8 cellular contexts compared by ENCODE assay signal in the genomic region with DNA sequence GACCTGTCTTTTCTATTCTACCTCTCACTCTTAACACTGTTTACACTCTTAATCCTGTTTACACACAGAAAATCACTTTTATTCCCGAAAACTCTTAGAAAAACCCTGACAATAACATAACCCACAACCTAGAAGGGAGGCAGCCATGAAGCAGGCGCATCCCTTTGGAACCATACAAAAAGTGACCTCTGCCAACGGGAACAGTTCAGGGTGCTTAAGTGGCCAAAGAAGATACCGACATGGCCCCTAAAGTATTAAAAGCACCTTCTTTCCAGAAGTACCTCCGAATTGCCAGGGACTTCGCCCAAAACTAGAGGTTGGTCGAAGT. TPM values are rescaled to one million over a fixed set of nuclear protein-coding genes. Genes with fewer than 3 reads are reported as not detected.
DNase-seq lines count a peak whose midpoint lies in the region; ATAC-seq and TF ChIP-seq lines count a peak whose summit lies in the region.

No MANE protein-coding gene starts in this region.

- H3K27ac Mint-ChIP-seq in CD4-positive, alpha-beta T cell, result peak overlapping the region; percentile 94
- H3K27ac Mint-ChIP-seq in mesothelial cell of epicardium, result peak overlapping the region; percentile 97

- no peak for DNase-seq in CD4-positive, alpha-beta T cell
- DNase-seq in Jurkat, Clone E6-1 (ENCODE audit: low read depth, low spot score), result no peak
- DNase-seq in cardiac fibroblast (ENCODE audit: low read depth in 2 of 2) (peak in 1 of 2 donors; percentile 5), mesothelial cell of epicardium (ENCODE audit: low spot score in 2 of 2, unreplicated experiment in 2 of 2) (no peak), NCI-H146 (lab: John Stamatoyannopoulos, UW) (no peak), NCI-H2227 treated with DMSO at 0.1 percent for 48 hours (lab: John Stamatoyannopoulos, UW) (no peak), AG08395 (ENCODE audit: low spot score) (no peak)

- peak overlapping the region; percentile 97 for H3K4me3 Mint-ChIP-seq in CD4-positive, alpha-beta T cell
- H3K4me3 Mint-ChIP-seq in mesothelial cell of epicardium, result peak overlapping the region; percentile 99

- no peaks in the 10 kb centered on the region for H3K27me3 Mint-ChIP-seq in CD4-positive, alpha-beta T cell
- H3K27me3 Mint-ChIP-seq in mesothelial cell of epicardium (ENCODE audit: low read depth), result no peaks in the 10 kb centered on the region

- H3K9me3 Mint-ChIP-seq in CD4-positive, alpha-beta T cell, result no peaks in the 10 kb centered on the region
- H3K9me3 Mint-ChIP-seq in mesothelial cell of epicardium, result no peaks in the 10 kb centered on the region

- peak; percentile 1 for ATAC-seq in CD4-positive, alpha-beta T cell (ENCODE audit: poor library complexity)
- ATAC-seq in GM21423 (IDR thresholded peaks at IDR 0.05; ENCODE audit: unreplicated experiment), result peak; percentile 6

- TF ChIP-seq CTCF in CD4-positive, alpha-beta T cell (IDR thresholded peaks at IDR 0.05), result no peak
- no peak for TF ChIP-seq CTCF in cardiac fibroblast (IDR thresholded peaks at IDR 0.05; ENCODE audit: low read depth, low read length)
- TF ChIP-seq CTCF in mesothelial cell of epicardium (IDR thresholded peaks at IDR 0.05; ENCODE audit: unreplicated experiment), result no peak

- peak overlapping the region; percentile 39 for H3K27ac ChIP-seq in CD4-positive, alpha-beta T cell (ENCODE audit: low read depth, low read length)

- peak overlapping the region; percentile 82 for H3K4me3 ChIP-seq in Jurkat, Clone E6-1 (ENCODE audit: low read length)
- H3K4me3 ChIP-seq in cardiac fibroblast (replicated peaks in 1 of 2; ENCODE audit: low read depth in 2 of 2, low read length in 2 of 2), result peak overlapping the region; percentile 84 to 94

- no peaks in the 10 kb centered on the region for H3K27me3 ChIP-seq in CD4-positive, alpha-beta T cell (ENCODE audit: control insufficient read depth, insufficient read depth, low read length)

- intact Hi-C loops in CD4-positive, alpha-beta T cell (cut with DNase I, micrococcal nuclease), result no loop called here

- no peaks in the 10 kb centered on the region for H3K9me3 ChIP-seq in CD4-positive, alpha-beta T cell (ENCODE audit: control insufficient read depth, low read length)

- peaks cover 61% of the 10 kb centered on the region for H3K4me1 Mint-ChIP-seq in CD4-positive, alpha-beta T cell (ENCODE audit: low read depth)
- H3K4me1 Mint-ChIP-seq in mesothelial cell of epicardium, result peaks cover 24% of the 10 kb centered on the region

- POLR2A ChIA-PET in CD4-positive, alpha-beta T cell (lab: Charles Lee), result no interaction called here

- H3K36me3 Mint-ChIP-seq in CD4-positive, alpha-beta T cell (ENCODE audit: low read depth), result peaks cover 35% of the 10 kb centered on the region
- H3K36me3 Mint-ChIP-seq in mesothelial cell of epicardium, result peaks cover 7% of the 10 kb centered on the region

- CTCF ChIA-PET in CD4-positive, alpha-beta T cell (lab: Charles Lee), result no interaction called here

RNA-seq across cellular contexts. Expression of gene MMUT, which starts 0.5 kb away (rescaled TPM):
- total RNA-seq in CD4-positive, alpha-beta T cell, result 1 to 10 TPM; 6.4 to 7.2 TPM
- 18.5 TPM for polyA plus RNA-seq in Jurkat, Clone E6-1 (2012; ENCODE audit: insufficient read depth, insufficient read length)
- 19.8 to 20.1 TPM (median 20.0 TPM) in 3 replicates for total RNA-seq in mesothelial cell of epicardium

RNA-seq across cellular contexts. Expression of gene CENPQ, which starts 0.6 kb away (rescaled TPM):
- total RNA-seq in CD4-positive, alpha-beta T cell, result under 1 TPM; 0.14 to 0.30 TPM
- polyA plus RNA-seq in Jurkat, Clone E6-1 (2012; ENCODE audit: insufficient read depth, insufficient read length), result 15.1 TPM
- 5.0 to 5.9 TPM (median 5.4 TPM) in 3 replicates for total RNA-seq in mesothelial cell of epicardium

RNA-seq across cellular contexts. Expression of gene GLYATL3, which starts 37.2 kb away (rescaled TPM):
- not detected for total RNA-seq in CD4-positive, alpha-beta T cell
- not detected for polyA plus RNA-seq in Jurkat, Clone E6-1 (2012; ENCODE audit: insufficient read depth, insufficient read length)
- total RNA-seq in mesothelial cell of epicardium, result not detected in 3 replicates
